Comparison of ENCODE assay signal across 15 cellular contexts in the genomic region with DNA sequence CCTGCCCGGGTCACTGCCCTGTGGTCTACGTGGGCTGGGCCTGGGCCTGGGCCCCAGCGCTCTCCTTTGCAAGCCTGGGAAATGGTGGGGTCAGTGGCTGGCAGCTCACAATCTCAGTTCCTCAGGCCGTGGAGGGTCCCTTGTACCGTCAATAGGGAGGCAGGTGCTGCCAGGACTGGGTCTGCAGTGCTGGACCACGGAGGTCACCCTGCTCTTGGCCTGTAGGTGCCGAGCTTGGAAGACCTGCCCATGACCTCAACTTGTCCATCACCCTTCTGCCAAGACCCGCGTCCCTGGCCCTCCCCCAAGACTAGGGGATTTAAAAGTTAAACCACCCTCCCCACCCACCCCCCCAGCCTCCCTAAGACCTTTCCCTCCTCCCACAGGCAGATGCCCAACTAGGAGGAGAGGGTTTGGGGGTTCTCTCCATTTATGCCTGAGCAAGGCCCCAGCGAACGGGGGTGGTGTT. TPM values are rescaled to one million over a fixed set of nuclear protein-coding genes. Genes with fewer than 3 reads are reported as not detected.
A peak's percentile ranks its signal among the peaks of the same experiment; 100 is the strongest.
DNase-seq lines count a peak whose midpoint lies in the region; ATAC-seq and TF ChIP-seq lines count a peak whose summit lies in the region.
"Had no signal": no experiment of that assay in that cellular context is flagged by ENCODE, and none has a peak within 500 bp of the region (broad histone marks: within the 10 kb centered on the region; RNA-seq: fewer than 3 reads in every experiment).

No MANE protein-coding gene starts in this region.

- no peaks in the 10 kb centered on the region for H3K36me3 Mint-ChIP-seq in activated naive CD8-positive, alpha-beta T cell

- intact Hi-C loops in sigmoid colon (cut with DNase I): loop anchor here (5.0 kb wide), 1 partner anchor 150 kb away; no protein-coding TSS in a partner anchor

- no peak overlapping the region for H2AFZ ChIP-seq in GM23248

- no peak for ATAC-seq in gastroesophageal sphincter
- no peak for ATAC-seq in HG02973 (IDR thresholded peaks at IDR 0.05; ENCODE audit: unreplicated experiment)
- no peak for ATAC-seq in HG03139 (IDR thresholded peaks at IDR 0.05; ENCODE audit: unreplicated experiment)
- ATAC-seq: activated naive CD4-positive, alpha-beta T cell treated with anti-CD3 and anti-CD28 coated beads, Interleukin-2, amount 50 U/mL, for 72 hours had no signal

- peaks cover 38% of the 10 kb centered on the region for H3K4me1 Mint-ChIP-seq in activated naive CD8-positive, alpha-beta T cell (ENCODE audit: low read depth)

- peak overlapping the region; percentile 92 for H3K4me3 ChIP-seq in GM23248
- H3K4me3 ChIP-seq in gastroesophageal sphincter: peak overlapping the region in 1 of 2 donors; percentile 57
- H3K4me3 ChIP-seq in sigmoid colon: peak overlapping the region in 3 of 4 donors; percentile 10 to 46 (median 43)

- H3K27me3 ChIP-seq in GM23248 (replicated peaks; ENCODE audit: insufficient read depth): no peaks in the 10 kb centered on the region
- peaks cover 87% of the 10 kb centered on the region for H3K27me3 ChIP-seq in gastroesophageal sphincter
- H3K27me3 ChIP-seq in sigmoid colon: peaks cover 80 to 100% (median 95%) of the 10 kb centered on the region in 3 donors

- H4K20me1 ChIP-seq in GM23248 (ENCODE audit: insufficient read depth): no peaks in the 10 kb centered on the region

- peak overlapping the region; percentile 95; the same call in 1 of the 2 replicates for H3K9ac ChIP-seq in GM23248

- TF ChIP-seq CTCF in gastroesophageal sphincter (IDR thresholded peaks at IDR 0.05): no peak
- TF ChIP-seq CTCF in sigmoid colon (IDR thresholded peaks at IDR 0.05): no peak

- H3K9me2 ChIP-seq in GM23248 (ENCODE audit: insufficient read depth): no peaks in the 10 kb centered on the region

- H3F3A ChIP-seq in GM23248 (ENCODE audit: insufficient read depth): no peaks in the 10 kb centered on the region

- H3K27ac Mint-ChIP-seq in activated naive CD8-positive, alpha-beta T cell: no peak overlapping the region

- TF ChIP-seq EP300 in gastroesophageal sphincter (IDR thresholded peaks at IDR 0.05): no peak
- no peak for TF ChIP-seq EP300 in sigmoid colon (IDR thresholded peaks at IDR 0.05)

- H3K27me3 Mint-ChIP-seq in activated naive CD8-positive, alpha-beta T cell: peaks cover 31% of the 10 kb centered on the region

- no peaks in the 10 kb centered on the region; the same call in 1 of the 2 replicates for H3K36me3 ChIP-seq in GM23248 (ENCODE audit: low read depth)
- peaks cover 0 to 34% of the 10 kb centered on the region in 2 donors for H3K36me3 ChIP-seq in gastroesophageal sphincter
- H3K36me3 ChIP-seq in sigmoid colon: no peaks in the 10 kb centered on the region

- DNase-seq in GM23248: no peak
- peak; percentile 59 for DNase-seq in sigmoid colon
- no peak for DNase-seq in dedifferentiated amniotic fluid mesenchymal stem cell (ENCODE audit: extremely low spot score)
- DNase-seq in cerebellar cortex (ENCODE audit: low spot score): no peak
- DNase-seq: DMS79; MM.1S; NCI-H774; stimulated activated CD4-positive, alpha-beta T cell treated with anti-CD3 and anti-CD28 coated beads, Interleukin-2, amount 100 ng/mL, for 48 hours had no signal

- TF ChIP-seq POLR2A in gastroesophageal sphincter (IDR thresholded peaks at IDR 0.05): no peak
- no peak for TF ChIP-seq POLR2A in sigmoid colon (IDR thresholded peaks at IDR 0.05)

- H3K79me2 ChIP-seq in GM23248 (ENCODE audit: insufficient read depth): peaks cover 62% of the 10 kb centered on the region

- no peaks in the 10 kb centered on the region for H3K9me3 ChIP-seq in GM23248 (ENCODE audit: low read depth)
- no peaks in the 10 kb centered on the region for H3K9me3 ChIP-seq in gastroesophageal sphincter
- H3K9me3 ChIP-seq in sigmoid colon: no peaks in the 10 kb centered on the region

- H3K4me2 ChIP-seq in GM23248 (ENCODE audit: unreplicated experiment): peak overlapping the region; percentile 99

- peak overlapping the region; percentile 61 for H3K4me3 Mint-ChIP-seq in activated naive CD8-positive, alpha-beta T cell

- in situ Hi-C loops in GM23248 (cut with MboI): no loop called here

- 91 to 93% methylated on average over 9 of the region's 11 CpGs for WGBS in GM23248 (ENCODE audit: low coverage in 1 of 2, low lambda C conversion rate in 2 of 2, missing lambda C conversion rate in 2 of 2), 2 experiments
- 70% methylated on average over 2 of the region's 11 CpGs; no CpG with 5 or more reads in 1 of the 2 donors for WGBS in gastroesophageal sphincter (ENCODE audit: low coverage in 1 of 2), 2 donors
- 10 to 15% methylated on average over 11 of the region's 11 CpGs for WGBS in sigmoid colon, 2 donors

- H3K27ac ChIP-seq in GM23248 (no peak overlapping the region), gastroesophageal sphincter (peak overlapping the region in 3 of 4 donors; percentile 25 to 93 (median 80)), sigmoid colon (peak overlapping the region in 2 of 4 donors; percentile 31 to 92)
- H3K27ac ChIP-seq: VCaP had no signal

- H3K4me1 ChIP-seq in GM23248 (ENCODE audit: insufficient read depth) (0 out of 2 replicates have a peak, but pooled peaks cover 10% of the 10 kb centered on the region), gastroesophageal sphincter (peaks cover 0 to 95% (median 27%) of the 10 kb centered on the region in 3 donors), sigmoid colon (peaks cover 0 to 67% (median 64%) of the 10 kb centered on the region in 4 donors)

- H3K9me3 Mint-ChIP-seq in activated naive CD8-positive, alpha-beta T cell (ENCODE audit: low read depth): no peaks in the 10 kb centered on the region
- H3K9me3 Mint-ChIP-seq: activated naive CD4-positive, alpha-beta T cell treated with anti-CD3 and anti-CD28 coated beads, Interleukin-2, amount 50 U/mL, for 72 hours had no signal

RNA-seq across cellular contexts. Expression of a gene that starts 2.5 kb away (rescaled TPM):
- 9.9 and 11.1 TPM in 2 replicates for total RNA-seq in GM23248 (2014; rRNA removed; shearing (Covaris generic))
- polyA plus RNA-seq in GM23248 (2016; fragmentation: Nextera tagmentation; extraction: Ambion mirVana) (1.7 and 2.1 TPM in 2 replicates), sigmoid colon (1 to 10 TPM; 2.3 to 5.3 (median 3.6) TPM)
- total RNA-seq in gastroesophageal sphincter (10 to 100 TPM; 19.0 to 33.6 (median 22.8) TPM), sigmoid colon (1 to 10 TPM in 3 of 4 donors, under 1 TPM in 1; 0.99 to 5.3 (median 2.3) TPM)
- total RNA-seq: activated naive CD4-positive, alpha-beta T cell treated with anti-CD3 and anti-CD28 coated beads, Interleukin-2, amount 50 U/mL, for 72 hours had no signal

RNA-seq across cellular contexts. Expression of a gene that starts 50.1 kb away (rescaled TPM):
- total RNA-seq in GM23248 (2014; rRNA removed; shearing (Covaris generic)): not detected in 2 replicates
- not detected in 2 replicates for polyA plus RNA-seq in GM23248 (2016; fragmentation: Nextera tagmentation; extraction: Ambion mirVana)
- total RNA-seq in gastroesophageal sphincter: under 1 TPM in 1 of 4 donors, not detected in 3; 0.27 TPM
- not detected for total RNA-seq in sigmoid colon
- polyA plus RNA-seq in sigmoid colon: not detected
- total RNA-seq: activated naive CD4-positive, alpha-beta T cell treated with anti-CD3 and anti-CD28 coated beads, Interleukin-2, amount 50 U/mL, for 72 hours; glomerular endothelial cell had no signal
